In the genomic region with DNA sequence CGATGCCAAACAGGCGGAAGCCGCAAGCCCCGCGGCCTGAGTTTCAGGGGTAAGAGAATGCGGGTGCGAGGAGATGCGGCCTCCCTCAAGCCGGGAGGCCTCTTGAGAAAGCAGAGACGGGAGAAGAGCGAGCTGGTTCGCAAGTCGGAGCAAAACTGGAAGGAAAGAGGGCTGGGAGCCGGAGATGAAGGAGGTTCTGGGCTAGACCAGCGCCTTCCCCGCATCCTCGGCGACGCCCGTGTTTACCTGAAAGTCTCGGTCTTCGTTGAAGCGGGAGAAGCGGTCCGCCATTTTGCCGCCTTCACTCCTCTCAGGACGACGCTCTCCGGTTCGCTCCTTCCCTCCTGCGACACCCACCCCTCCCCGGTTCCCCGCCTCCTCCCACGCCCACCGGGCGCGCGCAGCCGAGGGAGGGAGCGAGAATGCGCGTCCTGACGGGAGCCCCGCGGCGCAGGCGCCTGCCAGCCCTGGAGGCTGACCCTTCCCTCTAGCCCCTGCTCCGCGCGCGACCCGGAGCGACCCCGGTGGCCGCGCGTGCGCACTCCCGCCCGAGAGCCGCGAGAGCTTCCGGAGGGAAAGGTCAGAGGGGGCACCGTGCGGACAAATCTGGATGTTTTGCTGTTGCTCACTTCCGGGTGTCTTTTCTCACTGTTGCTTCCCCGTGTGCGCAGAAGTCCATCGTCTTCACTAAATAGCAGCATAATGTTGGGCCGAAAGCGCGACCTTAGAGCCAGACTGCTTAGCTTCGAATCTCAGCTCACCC, we compare ENCODE assay signal across 8 cellular contexts. TPM values are rescaled to one million over a fixed set of nuclear protein-coding genes. Genes with fewer than 3 reads are reported as not detected.
A peak's percentile ranks its signal among the peaks of the same experiment; 100 is the strongest.
DNase-seq lines count a peak whose midpoint lies in the region; TF ChIP-seq lines count a peak whose summit lies in the region.

A gene (minus strand): TSS at position 327 of the 763 bp plus-strand sequence. CDS start 36 bp downstream, at position 291.

- TF ChIP-seq CTCF in H9 (conservative IDR thresholded peaks at IDR 0.05) (no peak), fibroblast of the aortic adventitia (IDR thresholded peaks at IDR 0.05; ENCODE audit: insufficient read depth, low read length) (no peak), nephron progenitor cell (IDR thresholded peaks at IDR 0.05) (no peak)

- DNase-seq in ELR (ENCODE audit: low read depth): peak; percentile 97
- DNase-seq in H9: peak; percentile 99
- DNase-seq in MG63: peak; percentile 98
- peak; percentile 91 to 94 for DNase-seq in SHP77 (lab: John Stamatoyannopoulos, UW)
- peak; percentile 91 for DNase-seq in activated effector memory CD4-positive, alpha-beta T cell treated with Interleukin-2 at 50 U/mL for 16 hours
- peak; percentile 92 for DNase-seq in fibroblast of the aortic adventitia (ENCODE audit: low read depth)
- DNase-seq in nephron progenitor cell: peak; percentile 96

- H3K23me2 ChIP-seq in H9 (ENCODE audit: insufficient read length, low read depth, low read length, poor library complexity, severe bottlenecking): peaks cover 9% of the 10 kb centered on the region

- H3K4me3 ChIP-seq in MG63 (peak within 1 kb of the TSS; percentile 91), fibroblast of the aortic adventitia (ENCODE audit: low read depth, low read length) (peak within 1 kb of the TSS; percentile 93)

- peaks cover 10% of the 10 kb centered on the region; the same call in 1 of the 2 replicates for H3K36me3 ChIP-seq in MG63

- H3K27ac Mint-ChIP-seq in H9 (peak within 1 kb of the TSS; percentile 99 to 100 (median 100)), nephron progenitor cell (peak within 1 kb of the TSS; percentile 100)
- peak within 1 kb of the TSS; percentile 96 for H3K27ac Mint-ChIP-seq in stimulated activated naive CD8-positive, alpha-beta T cell treated with anti-CD3 and anti-CD28 coated beads, Interleukin-15, Interleukin-2, amounts not matched to agents 100 ng/mL and 50 ng/mL, for 24 hours

- H3K9me3 ChIP-seq in H9 (ENCODE audit: control insufficient read depth, low read depth, low read length) (no peaks in the 10 kb centered on the region), MG63 (no peaks in the 10 kb centered on the region)

- peak within 1 kb of the TSS; percentile 37 for H2BK5ac ChIP-seq in H9 (ENCODE audit: insufficient read length, low read length)

- H4K20me1 ChIP-seq in H9 (ENCODE audit: control insufficient read depth, insufficient read depth, insufficient read length): no peaks in the 10 kb centered on the region

- no peak within 1 kb of the TSS; the same call in 1 of the 2 replicates for H3K4ac ChIP-seq in H9 (ENCODE audit: low read depth, low read length)

- peak within 1 kb of the TSS; percentile 82 for H4K5ac ChIP-seq in H9 (ENCODE audit: insufficient read length, low read depth, low read length)

- H3K4me1 Mint-ChIP-seq in H9 (peaks cover 18 to 19% of the 10 kb centered on the region in 2 experiments), nephron progenitor cell (peaks cover 26% of the 10 kb centered on the region)
- H3K4me1 Mint-ChIP-seq in stimulated activated naive CD8-positive, alpha-beta T cell treated with anti-CD3 and anti-CD28 coated beads, Interleukin-15, Interleukin-2, amounts not matched to agents 100 ng/mL and 50 ng/mL, for 24 hours (ENCODE audit: low read depth): peaks cover 43% of the 10 kb centered on the region

- peak within 1 kb of the TSS; percentile 76 for H3K27ac ChIP-seq in H9 (ENCODE audit: insufficient read length, low read depth, low read length)

- no peak within 1 kb of the TSS for H4K8ac ChIP-seq in H9 (replicated peaks; ENCODE audit: insufficient read length, low read depth, low read length)

- H3K79me1 ChIP-seq in H9 (ENCODE audit: insufficient read depth, low read depth, low read length, poor library complexity, severe bottlenecking): no peaks in the 10 kb centered on the region

- peaks cover 30% of the 10 kb centered on the region; the same call in 1 of the 2 replicates for H3K79me2 ChIP-seq in H9 (ENCODE audit: insufficient read depth, low read length)

- H4K91ac ChIP-seq in H9 (ENCODE audit: insufficient read length, low read depth, low read length): no peak within 1 kb of the TSS

- H3K56ac ChIP-seq in H9 (ENCODE audit: insufficient read length, low read depth, low read length): no peak within 1 kb of the TSS

- H3K4me3 Mint-ChIP-seq in H9 (peak within 1 kb of the TSS; percentile 96 to 99), nephron progenitor cell (peak within 1 kb of the TSS; percentile 98)
- H3K4me3 Mint-ChIP-seq in stimulated activated naive CD8-positive, alpha-beta T cell treated with anti-CD3 and anti-CD28 coated beads, Interleukin-15, Interleukin-2, amounts not matched to agents 100 ng/mL and 50 ng/mL, for 24 hours: peak within 1 kb of the TSS; percentile 98

- H3K23ac ChIP-seq in H9 (ENCODE audit: insufficient read length, low read depth, low read length): no peak within 1 kb of the TSS

- peak within 1 kb of the TSS; percentile 95 for H3K14ac ChIP-seq in H9 (ENCODE audit: insufficient read depth, low read length)

- WGBS in H9 (ENCODE audit: extremely low coverage, insufficient read length, low lambda C conversion rate): no CpG with 5 or more reads among the region's 73 CpGs

- H2BK15ac ChIP-seq in H9 (ENCODE audit: low read depth, low read length): no peak within 1 kb of the TSS

- H3K4me2 ChIP-seq in H9 (ENCODE audit: insufficient read depth, insufficient read length, low read length): peak within 1 kb of the TSS; percentile 88

- H3K36me3 Mint-ChIP-seq in H9 (ENCODE audit: insufficient read depth in 1 of 3, low read depth in 3 of 3) (no peaks in the 10 kb centered on the region; a peak in 3 of 7 replicates), nephron progenitor cell (ENCODE audit: low read depth) (peaks cover 4% of the 10 kb centered on the region)
- peaks cover 7% of the 10 kb centered on the region for H3K36me3 Mint-ChIP-seq in stimulated activated naive CD8-positive, alpha-beta T cell treated with anti-CD3 and anti-CD28 coated beads, Interleukin-15, Interleukin-2, amounts not matched to agents 100 ng/mL and 50 ng/mL, for 24 hours (ENCODE audit: low read depth)

- H3K9me3 Mint-ChIP-seq in H9 (peaks cover 0 to 2% of the 10 kb centered on the region in 2 experiments; a peak in 2 of 5 replicates), nephron progenitor cell (no peaks in the 10 kb centered on the region)
- H3K9me3 Mint-ChIP-seq in stimulated activated naive CD8-positive, alpha-beta T cell treated with anti-CD3 and anti-CD28 coated beads, Interleukin-15, Interleukin-2, amounts not matched to agents 100 ng/mL and 50 ng/mL, for 24 hours: no peaks in the 10 kb centered on the region

- H2BK120ac ChIP-seq in H9 (ENCODE audit: low read depth, low read length, poor library complexity, severe bottlenecking): no peak within 1 kb of the TSS

- no peaks in the 10 kb centered on the region for H3K4me1 ChIP-seq in H9 (ENCODE audit: insufficient read depth, low read length)

- no peaks in the 10 kb centered on the region for H3K27me3 ChIP-seq in H9 (ENCODE audit: insufficient read depth, low read length)
- H3K27me3 ChIP-seq in MG63: no peaks in the 10 kb centered on the region

- H2AFZ ChIP-seq in H9 (ENCODE audit: low read length): no peak within 1 kb of the TSS

- peak within 1 kb of the TSS; percentile 96 for H3K18ac ChIP-seq in H9 (ENCODE audit: insufficient read length, low read depth, low read length)

- no peak within 1 kb of the TSS for H2AK5ac ChIP-seq in H9 (ENCODE audit: insufficient read length, low read length)

- H2BK12ac ChIP-seq in H9 (ENCODE audit: insufficient read length, low read depth, low read length): no peak within 1 kb of the TSS

- peaks cover 4% of the 10 kb centered on the region; the same call in 1 of the 2 replicates for H3K27me3 Mint-ChIP-seq in H9 (ENCODE audit: low read depth)
- H3K27me3 Mint-ChIP-seq in nephron progenitor cell (ENCODE audit: low read depth, poor library complexity): peaks cover 23% of the 10 kb centered on the region
- peaks cover 3% of the 10 kb centered on the region for H3K27me3 Mint-ChIP-seq in stimulated activated naive CD8-positive, alpha-beta T cell treated with anti-CD3 and anti-CD28 coated beads, Interleukin-15, Interleukin-2, amounts not matched to agents 100 ng/mL and 50 ng/mL, for 24 hours

- H2BK20ac ChIP-seq in H9 (ENCODE audit: low read depth, low read length, poor library complexity, severe bottlenecking): no peak within 1 kb of the TSS

- H3K9ac ChIP-seq in H9 (ENCODE audit: extremely low read depth, insufficient read length, low read length): peak within 1 kb of the TSS; percentile 97

- H3T11ph ChIP-seq in H9 (ENCODE audit: low read length): no peak within 1 kb of the TSS

RNA-seq across cellular contexts. Expression of the gene that starts here (rescaled TPM):
- total RNA-seq in H9 (2021) (49.1 and 51.5 TPM in 2 replicates), fibroblast of the aortic adventitia (ENCODE audit: low replicate concordance) (23.3 and 29.4 TPM in 2 replicates)
- 5.2 and 5.5 TPM in 2 replicates for total RNA-seq in MG63 (2014; rRNA removed; shearing (Covaris generic); ENCODE audit: low replicate concordance)

Comparison
In these comparisons a context has a peak if more than half of its experiments do, and no peak if none do; other contexts are left out.
1. Peak in every context shown above with its lines: DNase-seq, H3K4me3 ChIP-seq and H3K27ac ChIP-seq.